In genomic region chr4:19879330-19879729, GRCh38 we compare ENCODE assay signal across 13 cellular contexts.
DNase-seq lines count a peak whose midpoint lies in the region; ATAC-seq and TF ChIP-seq lines count a peak whose summit lies in the region.
"Had no signal": no experiment of that assay in that cellular context is flagged by ENCODE, and none has a peak within 500 bp of the region (broad histone marks: within the 10 kb centered on the region; RNA-seq: fewer than 3 reads in every experiment).

No MANE protein-coding gene starts in this region.

- POLR2A ChIA-PET in OCI-LY7 (lab: Charles Lee) = interaction anchor here (0.6 kb wide), 1 partner anchor 1253 kb away, joined by 8 read pairs; no protein-coding TSS in a partner anchor

- H4K91ac ChIP-seq in mesenchymal stem cell (ENCODE audit: low read length) (no peak overlapping the region), trophoblast cell (ENCODE audit: low read depth, low read length) (no peak overlapping the region)

- no peak for TF ChIP-seq EP300 in upper lobe of left lung (IDR thresholded peaks at IDR 0.05)

- no peaks in the 10 kb centered on the region for H3K9me3 ChIP-seq in NT2/D1 (ENCODE audit: insufficient read depth, low read length)
- no peaks in the 10 kb centered on the region for H3K9me3 ChIP-seq in mesenchymal stem cell (ENCODE audit: control insufficient read depth, low read length)
- H3K9me3 ChIP-seq in OCI-LY7 (ENCODE audit: low read length) = no peaks in the 10 kb centered on the region
- no peaks in the 10 kb centered on the region for H3K9me3 ChIP-seq in upper lobe of left lung
- no peaks in the 10 kb centered on the region for H3K9me3 ChIP-seq in trophoblast cell (ENCODE audit: insufficient read depth, low read depth, low read length)
- H3K9me3 ChIP-seq: A549, BE2C had no signal

- H2AK5ac ChIP-seq in mesenchymal stem cell (ENCODE audit: low read length, severe bottlenecking) (no peak overlapping the region), trophoblast cell (ENCODE audit: low read length) (no peak overlapping the region)

- BruUV-seq in OCI-LY7 (replicated peaks; lab: Mats Ljungman, UMichigan) = no TSS peak

- no peak overlapping the region for H4K8ac ChIP-seq in mesenchymal stem cell (ENCODE audit: low read length)
- H4K8ac ChIP-seq in trophoblast cell (ENCODE audit: low read depth, low read length) = no peak overlapping the region

- H3K9ac ChIP-seq in NT2/D1 (ENCODE audit: insufficient read length, low read depth) = no peak overlapping the region
- no peak overlapping the region for H3K9ac ChIP-seq in mesenchymal stem cell (ENCODE audit: low read length)
- H3K9ac ChIP-seq in trophoblast cell (ENCODE audit: low read length) = no peak overlapping the region

- CTCF ChIA-PET in OCI-LY7 (lab: Charles Lee; ENCODE audit: unreplicated experiment) = no interaction called here

- no peak overlapping the region for H2BK5ac ChIP-seq in mesenchymal stem cell (ENCODE audit: low read depth, low read length, poor library complexity, severe bottlenecking)
- no peak overlapping the region for H2BK5ac ChIP-seq in trophoblast cell (ENCODE audit: low read depth, low read length, poor library complexity)

- TF ChIP-seq POLR2A in upper lobe of left lung (IDR thresholded peaks at IDR 0.05) = no peak

- no peak overlapping the region for H4K12ac ChIP-seq in trophoblast cell (ENCODE audit: low read depth, low read length)

- no peak overlapping the region for H2BK12ac ChIP-seq in mesenchymal stem cell (ENCODE audit: low read length in 2 of 2)
- H2BK12ac ChIP-seq in trophoblast cell (ENCODE audit: low read length) = no peak overlapping the region

- 95% methylated on average over 3 of the region's 5 CpGs for WGBS in mesenchymal stem cell
- 50 to 55% methylated on average over 5 of the region's 5 CpGs for WGBS in upper lobe of left lung, 2 donors
- no CpG with 5 or more reads among the region's 5 CpGs for WGBS in trophoblast cell (ENCODE audit: extremely low coverage, insufficient coverage, insufficient read length)

- H3K4me3 ChIP-seq in NT2/D1 (ENCODE audit: insufficient read length, low read depth) (no peak overlapping the region), mesenchymal stem cell (ENCODE audit: insufficient read depth in 1 of 2, low read depth in 1 of 2, low read length in 2 of 2) (no peak overlapping the region), OCI-LY7 (ENCODE audit: low read depth, low read length, poor library complexity, severe bottlenecking) (no peak overlapping the region), upper lobe of left lung (no peak overlapping the region), trophoblast cell (ENCODE audit: low read depth, low read length) (no peak overlapping the region)
- H3K4me3 ChIP-seq: A549 had no signal

- intact Hi-C loops in OCI-LY7 (cut with micrococcal nuclease; ENCODE audit: unreplicated experiment) = no loop called here

- no peaks in the 10 kb centered on the region for H4K20me1 ChIP-seq in OCI-LY7 (ENCODE audit: insufficient read depth, low read length)

- H3K4me1 ChIP-seq in NT2/D1 (ENCODE audit: insufficient read depth, insufficient read length) = peaks cover 4% of the 10 kb centered on the region
- no peaks in the 10 kb centered on the region for H3K4me1 ChIP-seq in mesenchymal stem cell (ENCODE audit: control insufficient read depth, insufficient read depth, low read depth, low read length)
- no peaks in the 10 kb centered on the region for H3K4me1 ChIP-seq in OCI-LY7 (ENCODE audit: insufficient read depth, low read length, poor library complexity, severe bottlenecking)
- H3K4me1 ChIP-seq in upper lobe of left lung = no peaks in the 10 kb centered on the region
- no peaks in the 10 kb centered on the region for H3K4me1 ChIP-seq in trophoblast cell (ENCODE audit: control insufficient read depth in 1 of 2, insufficient read depth in 2 of 2, low read length in 2 of 2)
- H3K4me1 ChIP-seq: A549, BE2C had no signal

- H3K23ac ChIP-seq in mesenchymal stem cell (ENCODE audit: low read length in 2 of 2) = no peak overlapping the region
- H3K23ac ChIP-seq in trophoblast cell (ENCODE audit: low read length) = no peak overlapping the region

- H3K4me2 ChIP-seq in mesenchymal stem cell (ENCODE audit: low read length, poor library complexity, severe bottlenecking) (no peak overlapping the region), OCI-LY7 (ENCODE audit: low read length) (no peak overlapping the region), trophoblast cell (ENCODE audit: low read length) (no peak overlapping the region)
- H3K4me2 ChIP-seq: A549 had no signal

- H3K27me3 ChIP-seq in NT2/D1 (ENCODE audit: insufficient read depth, insufficient read length) (no peaks in the 10 kb centered on the region), mesenchymal stem cell (ENCODE audit: control insufficient read depth in 1 of 2, insufficient read depth in 1 of 2, low read length in 2 of 2) (no peaks in the 10 kb centered on the region), upper lobe of left lung (no peaks in the 10 kb centered on the region), trophoblast cell (ENCODE audit: insufficient read depth, low read length) (no peaks in the 10 kb centered on the region)
- H3K27me3 ChIP-seq: BE2C had no signal

- TF ChIP-seq CTCF in OCI-LY7 (conservative IDR thresholded peaks at IDR 0.05; ENCODE audit: low read length) (no peak), upper lobe of left lung (IDR thresholded peaks at IDR 0.05) (no peak)

- H2BK120ac ChIP-seq in mesenchymal stem cell (ENCODE audit: low read depth, low read length) (no peak overlapping the region), trophoblast cell (ENCODE audit: insufficient read depth, low read length, poor library complexity) (no peak overlapping the region)

- peak; percentile 18 for DNase-seq in ELF-1 (ENCODE audit: low read depth, low spot score)
- DNase-seq in NT2/D1 (ENCODE audit: low read depth, low spot score) = peak; percentile 11
- DNase-seq in mesenchymal stem cell = peak; percentile 2
- no peak for DNase-seq in OCI-LY7 (ENCODE audit: low spot score)
- DNase-seq in upper lobe of left lung = no peak
- no peak for DNase-seq in trophoblast cell
- DNase-seq: BE2C, DMS53, GDM1, GOT3, H9 had no signal

- H3K18ac ChIP-seq in mesenchymal stem cell (ENCODE audit: low read depth in 1 of 2, low read length in 2 of 2) (no peak overlapping the region), trophoblast cell (ENCODE audit: low read length) (no peak overlapping the region)

- no peak for ATAC-seq in upper lobe of left lung (ENCODE audit: low FRiP score in 2 of 2)
- ATAC-seq: A549, HepG2 had no signal

- no peak overlapping the region for H3K4ac ChIP-seq in mesenchymal stem cell (ENCODE audit: low read depth in 1 of 2, low read length in 2 of 2)
- no peak overlapping the region for H3K4ac ChIP-seq in trophoblast cell (ENCODE audit: low read depth, low read length)

- H3K79me1 ChIP-seq in mesenchymal stem cell (replicated peaks; ENCODE audit: low read length, poor library complexity, severe bottlenecking) (no peaks in the 10 kb centered on the region), trophoblast cell (ENCODE audit: low read length) (no peaks in the 10 kb centered on the region)

- H3K14ac ChIP-seq in mesenchymal stem cell (ENCODE audit: low read length in 2 of 2) (no peak overlapping the region), trophoblast cell (ENCODE audit: low read length) (no peak overlapping the region)

- H2AFZ ChIP-seq in mesenchymal stem cell (ENCODE audit: low read depth, low read length) = no peak overlapping the region
- no peak overlapping the region for H2AFZ ChIP-seq in OCI-LY7 (ENCODE audit: low read length)
- H2AFZ ChIP-seq in trophoblast cell (ENCODE audit: insufficient read depth, low read length, poor library complexity) = no peak overlapping the region

- no peaks in the 10 kb centered on the region for H3K9me2 ChIP-seq in OCI-LY7 (ENCODE audit: insufficient read depth, low read length)

- H3K27ac ChIP-seq in mesenchymal stem cell (ENCODE audit: low read length, poor library complexity, severe bottlenecking) (no peak overlapping the region), OCI-LY7 (ENCODE audit: low read depth, low read length, poor library complexity, severe bottlenecking) (no peak overlapping the region), upper lobe of left lung (no peak overlapping the region), trophoblast cell (ENCODE audit: low read depth, low read length) (no peak overlapping the region)
- H3K27ac ChIP-seq: A549 had no signal

- no peak overlapping the region for H2BK15ac ChIP-seq in mesenchymal stem cell (ENCODE audit: low read depth, poor library complexity, severe bottlenecking)

- H3K79me2 ChIP-seq in OCI-LY7 (ENCODE audit: insufficient read depth, low read depth, low read length) (no peaks in the 10 kb centered on the region), trophoblast cell (ENCODE audit: control insufficient read depth, insufficient read depth, low read length, poor library complexity) (no peaks in the 10 kb centered on the region)

- no peaks in the 10 kb centered on the region for H3K36me3 ChIP-seq in NT2/D1 (ENCODE audit: insufficient read depth, insufficient read length, low read length)
- H3K36me3 ChIP-seq in mesenchymal stem cell (ENCODE audit: control insufficient read depth in 1 of 2, insufficient read depth in 2 of 2, low read depth in 1 of 2, low read length in 2 of 2) = no peaks in the 10 kb centered on the region
- no peaks in the 10 kb centered on the region for H3K36me3 ChIP-seq in OCI-LY7 (ENCODE audit: insufficient read depth, low read length)
- no peaks in the 10 kb centered on the region for H3K36me3 ChIP-seq in upper lobe of left lung
- no peaks in the 10 kb centered on the region for H3K36me3 ChIP-seq in trophoblast cell (ENCODE audit: control insufficient read depth in 1 of 2, insufficient read depth in 2 of 2, low read length in 2 of 2)
- H3K36me3 ChIP-seq: BE2C had no signal

Comparison
In these comparisons a context has a peak if more than half of its experiments do, and no peak if none do; other contexts are left out.
1. DNase-seq: peak in ELF-1 (single experiment), NT2/D1 (single experiment) and mesenchymal stem cell (single experiment); none in OCI-LY7 (single experiment), upper lobe of left lung (0 of 2) and trophoblast cell (0 of 2).